Comparison of ENCODE assay signal across 22 cellular contexts in genomic region chr13:20393273-20394235, GRCh38.
DNase-seq lines count a peak whose midpoint lies in the region; ATAC-seq, FAIRE-seq and TF ChIP-seq lines count a peak whose summit lies in the region.
"Had no signal": no experiment of that assay in that cellular context is flagged by ENCODE, and none has a peak within 500 bp of the region (broad histone marks: within the 10 kb centered on the region; RNA-seq: fewer than 3 reads in every experiment).

No MANE protein-coding gene starts in this region.

- 84% methylated on average over 11 of the region's 11 CpGs for WGBS in HepG2 (ENCODE audit: low lambda C conversion rate)
- WGBS in right lobe of liver (ENCODE audit: insufficient coverage, low coverage, low lambda C conversion rate, missing lambda C conversion rate): 93% methylated on average over 11 of the region's 11 CpGs

- DNase-seq in HepG2 (ENCODE audit: low spot score) (no peak), right lobe of liver (no peak), RPMI7951 (ENCODE audit: low read depth) (peak; percentile 1), keratinocyte (ENCODE audit: low read depth, low spot score) (no peak), NCI-H2029 treated with DMSO at 0.1 percent for 48 hours (lab: John Stamatoyannopoulos, UW) (no peak)
- DNase-seq: AML-193; C1 segment of cervical spinal cord; Calu3; CD8-positive, alpha-beta memory T cell; DMS153; GOT3; NCI-H1092 treated with DMSO at 0.1 percent for 48 hours; NCI-H1436 treated with DMSO at 0.1 percent for 48 hours; NCI-H1930; NCI-H2227 treated with DMSO at 0.1 percent for 48 hours; NCI-H510A treated with DMSO at 0.1 percent for 48 hours; NCI-H748 treated with DMSO at 0.1 percent for 48 hours; PC-9 had no signal

- H3K27me3 ChIP-seq in HepG2 (ENCODE audit: control insufficient read depth in 1 of 2, insufficient read depth in 2 of 2, low read length in 2 of 2) (no peaks in the 10 kb centered on the region), right lobe of liver (no peaks in the 10 kb centered on the region), keratinocyte (ENCODE audit: control insufficient read depth, extremely low read depth, insufficient read depth, low read length) (no peaks in the 10 kb centered on the region)

- H3K79me2 ChIP-seq in HepG2 (ENCODE audit: insufficient read depth, low read length) (no peaks in the 10 kb centered on the region), keratinocyte (ENCODE audit: control insufficient read depth, insufficient read depth, low read length) (no peaks in the 10 kb centered on the region)

- no peak overlapping the region for H3K9ac ChIP-seq in HepG2 (ENCODE audit: insufficient read depth, low read depth, low read length)
- H3K9ac ChIP-seq in keratinocyte (ENCODE audit: control insufficient read depth, extremely low read depth, insufficient read depth, low read length): no peak overlapping the region
- H3K9ac ChIP-seq: KMS-11 had no signal

- TF ChIP-seq POLR2A in HepG2 (IDR thresholded peaks at IDR 0.05; ENCODE audit: insufficient read depth in 1 of 2, low read depth in 2 of 2, low read length in 2 of 2): no peak
- no peak for TF ChIP-seq POLR2A in right lobe of liver (IDR thresholded peaks at IDR 0.05)

- no peaks in the 10 kb centered on the region for H3K9me1 ChIP-seq in keratinocyte (ENCODE audit: control insufficient read depth, extremely low read depth, insufficient read depth, low read length)

- no peak for TF ChIP-seq EP300 in HepG2 (IDR thresholded peaks at IDR 0.05; ENCODE audit: low read depth in 2 of 2, low read length in 2 of 2)
- no peak for TF ChIP-seq EP300 in HepG2 (CRISPR knock-in tag; IDR thresholded peaks at IDR 0.05; ENCODE audit: borderline replicate concordance)

- H3K4me1 ChIP-seq in HepG2 (ENCODE audit: insufficient read depth, low read length) (no peaks in the 10 kb centered on the region), right lobe of liver (no peaks in the 10 kb centered on the region), keratinocyte (ENCODE audit: control insufficient read depth, extremely low read depth, insufficient read depth, low read length) (peaks cover 1% of the 10 kb centered on the region)

- H3K4me3 ChIP-seq in HepG2 (replicated peaks in 1 of 3; ENCODE audit: insufficient read depth in 1 of 3, low read depth in 2 of 3, low read length in 3 of 3) (no peak overlapping the region), right lobe of liver (no peak overlapping the region), keratinocyte (ENCODE audit: control insufficient read depth in 2 of 3, extremely low read depth in 1 of 3, insufficient read depth in 2 of 3, low read depth in 1 of 3, low read length in 3 of 3) (no peak overlapping the region)
- H3K4me3 ChIP-seq: PC-9 had no signal

- FAIRE-seq in HepG2 (lab: Jason Lieb, UNC) (peak; percentile 66), keratinocyte (lab: Jason Lieb, UNC) (peak; percentile 67)

- H3K36me3 ChIP-seq in HepG2 (replicated peaks in 1 of 2; ENCODE audit: control insufficient read depth in 1 of 2, insufficient read depth in 2 of 2, low read length in 2 of 2): no peaks in the 10 kb centered on the region
- H3K36me3 ChIP-seq in right lobe of liver: no peaks in the 10 kb centered on the region
- H3K36me3 ChIP-seq in keratinocyte (ENCODE audit: control insufficient read depth in 2 of 2, extremely low read depth in 1 of 2, insufficient read depth in 2 of 2, low read length in 2 of 2): no peaks in the 10 kb centered on the region

- dilution Hi-C loops in keratinocyte (cut with MboI; ENCODE audit: extremely low pct_ligation_motif_present, low sequenced_read_pairs): loop anchor here (25.0 kb wide), 1 partner anchor 206 kb away; the partner anchor contains the start of gene GJB2

- H3K9me3 ChIP-seq in HepG2 (ENCODE audit: low read length) (no peaks in the 10 kb centered on the region), right lobe of liver (no peaks in the 10 kb centered on the region), keratinocyte (ENCODE audit: control insufficient read depth, low read depth, low read length) (no peaks in the 10 kb centered on the region)

- POLR2A ChIA-PET in HepG2 (lab: Yijun Ruan, JAX): no interaction called here

- no peaks in the 10 kb centered on the region for H4K20me1 ChIP-seq in HepG2 (ENCODE audit: insufficient read depth, low read length)
- H4K20me1 ChIP-seq in keratinocyte (ENCODE audit: control insufficient read depth, extremely low read depth, insufficient read depth, low read length): no peaks in the 10 kb centered on the region

- TF ChIP-seq CTCF in HepG2 (CRISPR knock-in tag; IDR thresholded peaks at IDR 0.05) (no peak), right lobe of liver (IDR thresholded peaks at IDR 0.05) (no peak), keratinocyte (optimal IDR thresholded peaks at IDR 0.05 in 1 of 3, IDR thresholded peaks at IDR 0.05 in 1 of 3, conservative IDR thresholded peaks at IDR 0.05 in 1 of 3; ENCODE audit: extremely low read depth in 1 of 3, insufficient read depth in 2 of 3, low read length in 3 of 3) (no peak)

- in situ Hi-C loops in HepG2 (cut with HindIII; ENCODE audit: extremely low pct_ligation_motif_present, low pct_unique_long_range_greater_than_20kb): no loop called here

- no peak overlapping the region for H3K4me2 ChIP-seq in HepG2 (ENCODE audit: low read depth, low read length)
- no peak overlapping the region for H3K4me2 ChIP-seq in keratinocyte (ENCODE audit: control insufficient read depth, extremely low read depth, insufficient read depth, low read depth, low read length)
- H3K4me2 ChIP-seq: KMS-11, PC-9 had no signal

- no peak for TF ChIP-seq RAD21 in HepG2 (CRISPR knock-in tag; IDR thresholded peaks at IDR 0.05)

- intact Hi-C loops in HepG2 (cut with micrococcal nuclease; ENCODE audit: unreplicated experiment): no loop called here
- intact Hi-C loops in right lobe of liver (cut with DNase I): no loop called here

- BruUV-seq in HepG2 (replicated peaks; lab: Mats Ljungman, UMichigan): no TSS peak

- H3K27ac ChIP-seq in HepG2 (ENCODE audit: extremely low read length, insufficient read depth, low read length) (no peak overlapping the region), right lobe of liver (no peak overlapping the region), keratinocyte (ENCODE audit: control insufficient read depth, insufficient read depth, low read length) (no peak overlapping the region)
- H3K27ac ChIP-seq: KMS-11, PC-9 had no signal

- no peak for ATAC-seq in HepG2
- ATAC-seq in right lobe of liver: no peak
- ATAC-seq in GM18873 (IDR thresholded peaks at IDR 0.05; ENCODE audit: low FRiP score, unreplicated experiment): no peak
- no peak for ATAC-seq in HG03571 (IDR thresholded peaks at IDR 0.05; ENCODE audit: unreplicated experiment)
- ATAC-seq: SK-N-SH treated with all-trans-retinoic acid at 6 μM for 48 hours had no signal

- H2AFZ ChIP-seq in HepG2 (ENCODE audit: low read length): no peak overlapping the region
- H2AFZ ChIP-seq in keratinocyte (ENCODE audit: control insufficient read depth, low read length): no peak overlapping the region
- H2AFZ ChIP-seq: PC-9 had no signal

- CTCF ChIA-PET in HepG2 (lab: Yijun Ruan, JAX; ENCODE audit: low intra/inter-chr PET ratio, low total read pairs): no interaction called here

TF ChIP-seq in HepG2, 621 proteins besides CTCF, POLR2A, EP300 and RAD21 (continues in another document):
- TF ChIP-seq, protein P1, sequence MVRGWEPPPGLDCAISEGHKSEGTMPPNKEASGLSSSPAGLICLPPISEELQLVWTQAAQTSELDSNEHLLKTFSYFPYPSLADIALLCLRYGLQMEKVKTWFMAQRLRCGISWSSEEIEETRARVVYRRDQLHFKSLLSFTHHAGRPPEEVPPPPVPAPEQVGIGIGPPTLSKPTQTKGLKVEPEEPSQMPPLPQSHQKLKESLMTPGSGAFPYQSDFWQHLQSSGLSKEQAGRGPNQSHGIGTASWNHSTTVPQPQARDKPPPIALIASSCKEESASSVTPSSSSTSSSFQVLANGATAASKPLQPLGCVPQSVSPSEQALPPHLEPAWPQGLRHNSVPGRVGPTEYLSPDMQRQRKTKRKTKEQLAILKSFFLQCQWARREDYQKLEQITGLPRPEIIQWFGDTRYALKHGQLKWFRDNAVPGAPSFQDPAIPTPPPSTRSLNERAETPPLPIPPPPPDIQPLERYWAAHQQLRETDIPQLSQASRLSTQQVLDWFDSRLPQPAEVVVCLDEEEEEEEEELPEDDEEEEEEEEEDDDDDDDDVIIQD (CRISPR knock-in tag; IDR thresholded peaks at IDR 0.05; ENCODE audit: low read depth): no peak
- TF ChIP-seq MTF1 (CRISPR knock-in tag; IDR thresholded peaks at IDR 0.05): no peak
